Comparison of ENCODE assay signal across 15 cellular contexts in the genomic region with DNA sequence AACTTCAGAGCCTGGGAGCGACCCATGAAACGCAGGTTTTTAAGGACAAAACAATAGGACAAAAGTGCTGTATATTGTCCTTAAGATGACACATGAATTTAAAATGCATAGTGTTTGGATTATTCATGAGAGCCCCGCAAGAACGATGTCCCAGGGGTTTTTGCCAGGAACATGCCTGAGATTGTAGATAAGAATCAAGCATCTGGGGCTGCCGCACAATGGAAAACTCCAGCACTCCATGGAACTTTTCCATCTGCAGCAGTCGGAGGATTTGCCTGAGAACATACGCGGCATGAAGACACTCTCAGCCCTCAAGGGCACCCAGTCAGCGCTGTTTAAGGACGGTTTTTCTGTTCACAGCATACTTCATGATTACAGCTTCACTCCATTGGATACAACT. TPM values are rescaled to one million over a fixed set of nuclear protein-coding genes. Genes with fewer than 3 reads are reported as not detected.
DNase-seq lines count a peak whose midpoint lies in the region; ATAC-seq and TF ChIP-seq lines count a peak whose summit lies in the region.
"Had no signal": no experiment of that assay in that cellular context is flagged by ENCODE, and none has a peak within 500 bp of the region (broad histone marks: within the 10 kb centered on the region; RNA-seq: fewer than 3 reads in every experiment).

No MANE protein-coding gene starts in this region.

- no peak for TF ChIP-seq POLR2A in breast epithelium (IDR thresholded peaks at IDR 0.05)
- TF ChIP-seq POLR2A in vagina (IDR thresholded peaks at IDR 0.05): no peak

- no peak overlapping the region for H3K4me3 Mint-ChIP-seq in MCF 10A (ENCODE audit: unreplicated experiment)
- H3K4me3 Mint-ChIP-seq: memory B cell had no signal

- H3K36me3 Mint-ChIP-seq in MCF 10A (ENCODE audit: insufficient read depth, unreplicated experiment): no peaks in the 10 kb centered on the region
- H3K36me3 Mint-ChIP-seq: memory B cell had no signal

- H3K27ac Mint-ChIP-seq in MCF 10A (ENCODE audit: low read depth, unreplicated experiment): no peak overlapping the region
- H3K27ac Mint-ChIP-seq: memory B cell had no signal

- no peaks in the 10 kb centered on the region for H3K9me3 Mint-ChIP-seq in MCF 10A (ENCODE audit: unreplicated experiment)
- H3K9me3 Mint-ChIP-seq: memory B cell had no signal

- H3K4me1 Mint-ChIP-seq in MCF 10A (ENCODE audit: insufficient read depth, unreplicated experiment): peaks cover 5% of the 10 kb centered on the region
- H3K4me1 Mint-ChIP-seq: memory B cell had no signal

- H3K4me3 ChIP-seq in breast epithelium: peak overlapping the region; percentile 12 to 49 (median 19)
- peak overlapping the region; percentile 56 for H3K4me3 ChIP-seq in coronary artery
- peak overlapping the region; percentile 42 for H3K4me3 ChIP-seq in lower lobe of right lung
- H3K4me3 ChIP-seq in vagina: peak overlapping the region; percentile 16 to 23
- H3K4me3 ChIP-seq: A549, prostate gland had no signal

- peak overlapping the region; percentile 27 to 76 for H3K27ac ChIP-seq in breast epithelium
- H3K27ac ChIP-seq in coronary artery: peak overlapping the region in 1 of 2 donors; percentile 79
- H3K27ac ChIP-seq in lower lobe of right lung: peak overlapping the region; percentile 71
- peak overlapping the region; percentile 48 for H3K27ac ChIP-seq in vagina
- H3K27ac ChIP-seq: A549, prostate gland had no signal

- intact Hi-C loops in breast epithelium (cut with DNase I; ENCODE audit: low total_unique reads) (no loop called here), MCF 10A (cut with micrococcal nuclease) (loop anchor here (10.0 kb wide), 1 partner anchor 141 kb away; no protein-coding TSS in a partner anchor), lower lobe of right lung (cut with DNase I) (no loop called here), vagina (cut with DNase I) (no loop called here)

- H3K9me3 ChIP-seq in breast epithelium (no peaks in the 10 kb centered on the region), lower lobe of right lung (no peaks in the 10 kb centered on the region), vagina (no peaks in the 10 kb centered on the region)
- H3K9me3 ChIP-seq: A549, prostate gland had no signal

- no TSS peak for BruUV-seq in MCF 10A (replicated peaks; lab: Mats Ljungman, UMichigan)

- ATAC-seq in lower lobe of right lung: peak; percentile 38 to 43
- ATAC-seq in GM21447 (IDR thresholded peaks at IDR 0.05; ENCODE audit: unreplicated experiment): no peak
- ATAC-seq: A549 had no signal

- H3K36me3 ChIP-seq in breast epithelium (no peaks in the 10 kb centered on the region), lower lobe of right lung (no peaks in the 10 kb centered on the region), vagina (no peaks in the 10 kb centered on the region)
- H3K36me3 ChIP-seq: prostate gland had no signal

- peaks cover 0 to 2% of the 10 kb centered on the region in 2 donors for H3K4me1 ChIP-seq in breast epithelium
- H3K4me1 ChIP-seq in lower lobe of right lung: peaks cover 22% of the 10 kb centered on the region
- peaks cover 10% of the 10 kb centered on the region for H3K4me1 ChIP-seq in vagina
- H3K4me1 ChIP-seq: prostate gland had no signal

- CTCF ChIA-PET in MCF 10A (lab: Yijun Ruan, JAX) (interaction anchor here (0.6 to 2.2 kb wide), 5 partner anchors 165 to 1409 kb away, joined by 3 to 11 read pairs (median 3); no protein-coding TSS in a partner anchor), GM10248 (lab: Yijun Ruan, JAX) (interaction anchor here (2.9 kb wide), 1 partner anchor 17 kb away, joined by 9 read pairs; no protein-coding TSS in a partner anchor)

- POLR2A ChIA-PET in MCF 10A (lab: Yijun Ruan, JAX) (interaction anchor here (1.8 kb wide), 1 partner anchor 25 kb away, joined by 5 read pairs; no protein-coding TSS in a partner anchor), GM10248 (lab: Yijun Ruan, JAX) (no interaction called here)

- TF ChIP-seq CTCF in breast epithelium (IDR thresholded peaks at IDR 0.05): no peak
- TF ChIP-seq CTCF in MCF 10A (IDR thresholded peaks at IDR 0.05; ENCODE audit: unreplicated experiment): no peak
- no peak for TF ChIP-seq CTCF in coronary artery (IDR thresholded peaks at IDR 0.05)
- no peak for TF ChIP-seq CTCF in lower lobe of right lung (IDR thresholded peaks at IDR 0.05)
- no peak for TF ChIP-seq CTCF in vagina (IDR thresholded peaks at IDR 0.05)
- TF ChIP-seq CTCF in GM10248 (IDR thresholded peaks at IDR 0.05; ENCODE audit: control extremely low read depth, extremely low read depth, low read depth, missing control alignments): no peak

- DNase-seq in breast epithelium (ENCODE audit: low spot score in 2 of 2): no peak
- no peak for DNase-seq in MCF 10A (ENCODE audit: unreplicated experiment)
- DNase-seq in coronary artery (ENCODE audit: low spot score): no peak
- no peak for DNase-seq in lower lobe of right lung
- peak in 1 of 2 donors; percentile 84 for DNase-seq in vagina (ENCODE audit: extremely low spot score in 2 of 2)
- DNase-seq in GM10248 (ENCODE audit: extremely low spot score): no peak
- no peak for DNase-seq in activated gamma-delta T cell treated with Interleukin-2 at 50 U/mL for 16 hours
- DNase-seq: activated CD4-positive, alpha-beta T cell treated with anti-CD3 and anti-CD28 coated beads, Interleukin-2, amount 50 U/mL, for 4 hours; DMS79 treated with DMSO at 0.1 percent for 48 hours; NCI-H1436 had no signal

- H3K27me3 ChIP-seq in breast epithelium: no peaks in the 10 kb centered on the region
- H3K27me3 ChIP-seq in lower lobe of right lung (ENCODE audit: low read depth): no peaks in the 10 kb centered on the region
- no peaks in the 10 kb centered on the region for H3K27me3 ChIP-seq in vagina

- H3K27me3 Mint-ChIP-seq in MCF 10A (ENCODE audit: insufficient read depth, unreplicated experiment): no peaks in the 10 kb centered on the region

RNA-seq across cellular contexts. Expression of a gene that starts 5.3 kb away (rescaled TPM):
- 10 to 100 TPM; 12.2 to 21.0 (median 14.0) TPM for total RNA-seq in breast epithelium
- not detected in 2 replicates for total RNA-seq in MCF 10A (2022)
- total RNA-seq in lower lobe of right lung: 38.0 TPM
- total RNA-seq in vagina: 20.9 TPM
- total RNA-seq: T-helper 1 cell treated with Interleukin-12 subunit alpha and Interleukin-12 subunit beta and Interleukin-4 antibody, amounts not matched to agents 30 ng/mL and 1 ng/mL, for 36 hours had no signal

Comparison
In these comparisons a context has a peak if more than half of its experiments do, and no peak if none do; other contexts are left out.
1. RNA of a gene that starts 5.3 kb away (total RNA-seq): 38.0 TPM in lower lobe of right lung (single experiment), 20.9 TPM in vagina (single experiment) and 12.2 to 21.0 TPM in breast epithelium; not detected in MCF 10A; every median in the first group is over 10 times any median in the second.
2. Peak in every context shown above with its lines, with median percentiles within 50 percentile points of each other: H3K4me3 ChIP-seq.